In the genomic region with DNA sequence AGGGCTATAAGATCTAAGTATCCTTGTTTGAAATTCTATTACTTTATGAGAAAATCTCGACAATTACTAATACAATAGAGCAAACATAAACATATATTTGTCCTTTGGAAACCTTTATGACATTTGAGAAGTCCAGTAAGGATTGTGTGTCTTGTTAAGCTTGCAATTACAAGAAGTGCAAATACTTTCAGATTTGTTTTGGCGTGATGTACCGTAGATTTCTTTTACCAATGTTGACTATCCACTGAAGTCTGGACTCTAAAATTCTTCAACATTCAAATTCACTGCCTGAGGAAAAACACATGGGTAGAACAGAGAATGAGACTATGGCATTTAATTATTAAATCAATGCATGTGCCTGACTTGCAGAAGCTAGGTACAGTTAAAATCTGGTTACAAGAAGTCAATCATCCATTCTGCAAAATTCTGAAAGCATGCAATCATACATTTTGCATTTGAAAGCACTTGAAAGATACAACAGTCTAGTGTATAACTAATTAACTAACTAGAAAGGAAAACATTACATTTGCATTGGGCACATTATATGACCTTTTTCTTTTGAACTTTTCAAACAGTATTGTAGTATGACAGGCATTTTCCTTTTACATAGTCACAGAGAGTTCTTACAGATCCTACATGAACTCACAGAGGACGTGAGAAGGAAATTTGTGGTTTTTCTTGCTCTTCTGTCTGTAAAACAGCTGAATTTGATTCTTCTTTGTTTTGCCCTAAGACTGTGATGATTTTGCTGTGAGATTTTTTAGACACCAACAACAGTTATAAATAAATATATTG, we compare ENCODE assay signal across 20 cellular contexts.
"Had no signal": no experiment of that assay in that cellular context is flagged by ENCODE, and none has a peak within 500 bp of the region (broad histone marks: within the 10 kb centered on the region; RNA-seq: fewer than 3 reads in every experiment).

No MANE protein-coding gene starts in this region.

- H3K4me1 Mint-ChIP-seq: activated naive CD4-positive, alpha-beta T cell treated with anti-CD3 and anti-CD28 coated beads, Interleukin-2, amount 50 U/mL, for 24 hours; natural killer cell; T-helper 17 cell had no signal

- H3K4me3 ChIP-seq: adrenal gland, cardiac muscle cell, tibial artery had no signal

- H3K36me3 ChIP-seq: adrenal gland, cardiac muscle cell, tibial artery, WERI-Rb-1 had no signal

- H3K27ac Mint-ChIP-seq: activated naive CD4-positive, alpha-beta T cell treated with anti-CD3 and anti-CD28 coated beads, Interleukin-2, amount 50 U/mL, for 24 hours; dendritic cell treated with granulocyte-macrophage colony-stimulating factor and Interleukin-4, amounts not matched to agents 40 ng/mL and 50 ng/mL, for 4 days; natural killer cell; T-helper 17 cell had no signal

- H3K27me3 ChIP-seq: adrenal gland, cardiac muscle cell, tibial artery had no signal

- H3K9me3 ChIP-seq: adrenal gland had no signal

- H3K4me1 ChIP-seq: adrenal gland, tibial artery had no signal

- ATAC-seq: esophagus mucosa; natural killer cell; stimulated activated naive CD8-positive, alpha-beta T cell treated with anti-CD3 and anti-CD28 coated beads, Interleukin-15, Interleukin-2, amounts not matched to agents 100 U/mL and 50 U/mL, for 24 hours; T-helper 17 cell had no signal

- H3K9me3 Mint-ChIP-seq: activated naive CD4-positive, alpha-beta T cell treated with anti-CD3 and anti-CD28 coated beads, Interleukin-2, amount 50 U/mL, for 24 hours had no signal

- H3K4me3 Mint-ChIP-seq: activated naive CD4-positive, alpha-beta T cell treated with anti-CD3 and anti-CD28 coated beads, Interleukin-2, amount 50 U/mL, for 24 hours; dendritic cell treated with granulocyte-macrophage colony-stimulating factor and Interleukin-4, amounts not matched to agents 40 ng/mL and 50 ng/mL, for 4 days; natural killer cell; T-helper 17 cell had no signal

- H3K27me3 Mint-ChIP-seq: activated naive CD4-positive, alpha-beta T cell treated with anti-CD3 and anti-CD28 coated beads, Interleukin-2, amount 50 U/mL, for 24 hours; dendritic cell treated with granulocyte-macrophage colony-stimulating factor and Interleukin-4, amounts not matched to agents 40 ng/mL and 50 ng/mL, for 4 days; T-helper 17 cell had no signal

- DNase-seq: activated CD4-positive, alpha-beta T cell treated with anti-CD3 and anti-CD28 coated beads for 1 hour; activated CD4-positive, alpha-beta T cell treated with anti-CD3 and anti-CD28 coated beads, Interleukin-2, amount 50 U/mL, for 4 hours; activated gamma-delta T cell; adrenal gland; effector CD8-positive, alpha-beta T cell; mesenchymal stem cell; natural killer cell; nucleus accumbens; posterior cingulate gyrus; stimulated activated CD4-positive, alpha-beta T cell treated with anti-CD3 and anti-CD28 coated beads, Interleukin-12 subunit alpha, Interleukin-12 subunit beta, amount 100 ng/mL, for 4 hours; stimulated activated CD4-positive, alpha-beta T cell treated with anti-CD3 and anti-CD28 coated beads, Interleukin-1b, Interleukin-23, amount 100 ng/mL, for 48 hours; stimulated activated naive CD8-positive, alpha-beta T cell treated with anti-CD3 and anti-CD28 coated beads, Interleukin-15, Interleukin-2, amounts not matched to agents 100 U/mL and 50 U/mL, for 24 hours; substantia nigra; T-helper 17 cell; tibial artery; WERI-Rb-1 had no signal

- H3K27ac ChIP-seq: adrenal gland, cardiac muscle cell, tibial artery, WERI-Rb-1 had no signal

- H3K36me3 Mint-ChIP-seq: activated naive CD4-positive, alpha-beta T cell treated with anti-CD3 and anti-CD28 coated beads, Interleukin-2, amount 50 U/mL, for 24 hours had no signal
